Comparison of ENCODE assay signal across 14 cellular contexts in the genomic region with DNA sequence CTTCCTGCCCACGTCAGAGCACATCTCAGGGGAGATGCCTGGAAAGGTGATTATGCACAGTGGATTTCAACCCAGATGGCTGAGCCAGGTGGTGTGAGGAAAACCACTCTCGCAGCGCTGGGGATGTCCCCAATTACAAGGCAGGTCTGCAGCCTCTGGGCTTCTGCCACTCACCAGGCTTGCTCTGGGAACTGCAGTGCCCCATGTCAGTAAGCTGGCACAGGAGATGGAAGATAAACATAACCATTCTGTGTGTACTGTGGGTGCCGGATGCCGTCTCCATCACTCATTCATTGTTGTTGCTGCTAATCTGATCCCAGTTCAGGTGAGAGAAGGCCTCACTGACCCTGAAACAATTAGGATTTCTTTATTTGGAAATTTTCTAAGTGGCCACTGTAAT.
DNase-seq lines count a peak whose midpoint lies in the region; ATAC-seq and TF ChIP-seq lines count a peak whose summit lies in the region.
"Had no signal": no experiment of that assay in that cellular context is flagged by ENCODE, and none has a peak within 500 bp of the region (broad histone marks: within the 10 kb centered on the region; RNA-seq: fewer than 3 reads in every experiment).

No MANE protein-coding gene starts in this region.

- H3K4me1 ChIP-seq in BE2C, result peaks cover 20% of the 10 kb centered on the region
- H3K4me1 ChIP-seq in endodermal cell (ENCODE audit: control insufficient read depth, insufficient read depth, low read length), result no peaks in the 10 kb centered on the region

- peaks cover 2% of the 10 kb centered on the region for H3K36me3 Mint-ChIP-seq in endodermal cell (ENCODE audit: low read depth)
- H3K36me3 Mint-ChIP-seq: activated naive CD8-positive, alpha-beta T cell had no signal

- no peaks in the 10 kb centered on the region for H3K27me3 Mint-ChIP-seq in endodermal cell (ENCODE audit: insufficient read depth)

- peaks cover 15% of the 10 kb centered on the region for H3K4me1 Mint-ChIP-seq in endodermal cell

- H3K9me3 ChIP-seq in BE2C (no peaks in the 10 kb centered on the region), endodermal cell (ENCODE audit: control insufficient read depth, low read length) (peaks cover 9% of the 10 kb centered on the region)

- no peak overlapping the region for H3K4me3 Mint-ChIP-seq in endodermal cell
- H3K4me3 Mint-ChIP-seq: activated naive CD8-positive, alpha-beta T cell; T-helper 17 cell had no signal

- peak; percentile 35 for DNase-seq in BE2C
- peak; percentile 69 for DNase-seq in NCI-H1092 (lab: John Stamatoyannopoulos, UW)
- DNase-seq in NCI-H345 treated with DMSO at 0.1 percent for 48 hours (lab: John Stamatoyannopoulos, UW; ENCODE audit: unreplicated experiment), result peak; percentile 30
- DNase-seq in cerebellum (ENCODE audit: low spot score), result peak; percentile 26
- DNase-seq in endodermal cell, result no peak
- DNase-seq in pons (ENCODE audit: low spot score), result no peak
- DNase-seq: activated CD4-positive, CD25-positive, alpha-beta regulatory T cell treated with anti-CD3 and anti-CD28 coated beads, Interleukin-2, amount 50 U/mL, for 72 hours; effector memory CD4-positive, alpha-beta T cell; left lung; stimulated activated CD4-positive, alpha-beta T cell treated with anti-CD3 and anti-CD28 coated beads, Interleukin-15, amount 100 ng/mL, for 24 hours; T-helper 17 cell had no signal

- H3K27me3 ChIP-seq in BE2C (no peaks in the 10 kb centered on the region), endodermal cell (ENCODE audit: control insufficient read depth, insufficient read depth, low read length, poor library complexity, severe bottlenecking) (no peaks in the 10 kb centered on the region)
- H3K27me3 ChIP-seq: left lung had no signal

- no peak overlapping the region for H3K27ac ChIP-seq in endodermal cell (ENCODE audit: low read depth, low read length)
- H3K27ac ChIP-seq: left lung had no signal

- WGBS in endodermal cell (ENCODE audit: insufficient coverage in 1 of 2, insufficient read length in 1 of 2), 2 experiments, result 90 to 92% methylated on average over 5 of the region's 5 CpGs

- ATAC-seq in HG03025 (IDR thresholded peaks at IDR 0.05; ENCODE audit: low FRiP score, unreplicated experiment), result no peak
- no peak for ATAC-seq in HG03175 (IDR thresholded peaks at IDR 0.05; ENCODE audit: unreplicated experiment)
- ATAC-seq: left lung, T-helper 17 cell had no signal

- H3K9ac ChIP-seq in endodermal cell (ENCODE audit: extremely low read depth, low read length, poor library complexity, severe bottlenecking), result no peak overlapping the region

- peaks cover 10% of the 10 kb centered on the region for H3K9me3 Mint-ChIP-seq in endodermal cell

- TF ChIP-seq CTCF in BE2C (IDR thresholded peaks at IDR 0.05; ENCODE audit: low read depth, low read length) (no peak), endodermal cell (conservative IDR thresholded peaks at IDR 0.05) (no peak)

- no peak overlapping the region for H3K4me3 ChIP-seq in BE2C (ENCODE audit: low read depth, low read length)
- no peak overlapping the region for H3K4me3 ChIP-seq in endodermal cell (ENCODE audit: low read length)
- H3K4me3 ChIP-seq: left lung had no signal

- H3K36me3 ChIP-seq in BE2C, result no peaks in the 10 kb centered on the region; the same call in 1 of the 2 replicates
- no peaks in the 10 kb centered on the region for H3K36me3 ChIP-seq in endodermal cell (ENCODE audit: control insufficient read depth, insufficient read depth, low read length)
- H3K36me3 ChIP-seq: left lung had no signal

- H3K27ac Mint-ChIP-seq in endodermal cell, result no peak overlapping the region
- H3K27ac Mint-ChIP-seq: activated naive CD8-positive, alpha-beta T cell; T-helper 17 cell had no signal

Comparison
In these comparisons a context has a peak if more than half of its experiments do, and no peak if none do; other contexts are left out.
1. DNase-seq: peak in BE2C (single experiment), NCI-H1092 (single experiment), NCI-H345 treated with DMSO at 0.1 percent for 48 hours (single experiment) and cerebellum (single experiment); none in endodermal cell (single experiment) and pons (single experiment).